1 cellular context compared by ENCODE assay signal in genomic region chr3:171282041-171282440, GRCh38.
TF ChIP-seq lines count a peak whose summit lies in the region.

No MANE protein-coding gene starts in this region.

TF ChIP-seq in GM23338, 12 proteins besides CTCF, POLR2A, EP300 and RAD21 (continued from another document):
- TF ChIP-seq, protein P1, sequence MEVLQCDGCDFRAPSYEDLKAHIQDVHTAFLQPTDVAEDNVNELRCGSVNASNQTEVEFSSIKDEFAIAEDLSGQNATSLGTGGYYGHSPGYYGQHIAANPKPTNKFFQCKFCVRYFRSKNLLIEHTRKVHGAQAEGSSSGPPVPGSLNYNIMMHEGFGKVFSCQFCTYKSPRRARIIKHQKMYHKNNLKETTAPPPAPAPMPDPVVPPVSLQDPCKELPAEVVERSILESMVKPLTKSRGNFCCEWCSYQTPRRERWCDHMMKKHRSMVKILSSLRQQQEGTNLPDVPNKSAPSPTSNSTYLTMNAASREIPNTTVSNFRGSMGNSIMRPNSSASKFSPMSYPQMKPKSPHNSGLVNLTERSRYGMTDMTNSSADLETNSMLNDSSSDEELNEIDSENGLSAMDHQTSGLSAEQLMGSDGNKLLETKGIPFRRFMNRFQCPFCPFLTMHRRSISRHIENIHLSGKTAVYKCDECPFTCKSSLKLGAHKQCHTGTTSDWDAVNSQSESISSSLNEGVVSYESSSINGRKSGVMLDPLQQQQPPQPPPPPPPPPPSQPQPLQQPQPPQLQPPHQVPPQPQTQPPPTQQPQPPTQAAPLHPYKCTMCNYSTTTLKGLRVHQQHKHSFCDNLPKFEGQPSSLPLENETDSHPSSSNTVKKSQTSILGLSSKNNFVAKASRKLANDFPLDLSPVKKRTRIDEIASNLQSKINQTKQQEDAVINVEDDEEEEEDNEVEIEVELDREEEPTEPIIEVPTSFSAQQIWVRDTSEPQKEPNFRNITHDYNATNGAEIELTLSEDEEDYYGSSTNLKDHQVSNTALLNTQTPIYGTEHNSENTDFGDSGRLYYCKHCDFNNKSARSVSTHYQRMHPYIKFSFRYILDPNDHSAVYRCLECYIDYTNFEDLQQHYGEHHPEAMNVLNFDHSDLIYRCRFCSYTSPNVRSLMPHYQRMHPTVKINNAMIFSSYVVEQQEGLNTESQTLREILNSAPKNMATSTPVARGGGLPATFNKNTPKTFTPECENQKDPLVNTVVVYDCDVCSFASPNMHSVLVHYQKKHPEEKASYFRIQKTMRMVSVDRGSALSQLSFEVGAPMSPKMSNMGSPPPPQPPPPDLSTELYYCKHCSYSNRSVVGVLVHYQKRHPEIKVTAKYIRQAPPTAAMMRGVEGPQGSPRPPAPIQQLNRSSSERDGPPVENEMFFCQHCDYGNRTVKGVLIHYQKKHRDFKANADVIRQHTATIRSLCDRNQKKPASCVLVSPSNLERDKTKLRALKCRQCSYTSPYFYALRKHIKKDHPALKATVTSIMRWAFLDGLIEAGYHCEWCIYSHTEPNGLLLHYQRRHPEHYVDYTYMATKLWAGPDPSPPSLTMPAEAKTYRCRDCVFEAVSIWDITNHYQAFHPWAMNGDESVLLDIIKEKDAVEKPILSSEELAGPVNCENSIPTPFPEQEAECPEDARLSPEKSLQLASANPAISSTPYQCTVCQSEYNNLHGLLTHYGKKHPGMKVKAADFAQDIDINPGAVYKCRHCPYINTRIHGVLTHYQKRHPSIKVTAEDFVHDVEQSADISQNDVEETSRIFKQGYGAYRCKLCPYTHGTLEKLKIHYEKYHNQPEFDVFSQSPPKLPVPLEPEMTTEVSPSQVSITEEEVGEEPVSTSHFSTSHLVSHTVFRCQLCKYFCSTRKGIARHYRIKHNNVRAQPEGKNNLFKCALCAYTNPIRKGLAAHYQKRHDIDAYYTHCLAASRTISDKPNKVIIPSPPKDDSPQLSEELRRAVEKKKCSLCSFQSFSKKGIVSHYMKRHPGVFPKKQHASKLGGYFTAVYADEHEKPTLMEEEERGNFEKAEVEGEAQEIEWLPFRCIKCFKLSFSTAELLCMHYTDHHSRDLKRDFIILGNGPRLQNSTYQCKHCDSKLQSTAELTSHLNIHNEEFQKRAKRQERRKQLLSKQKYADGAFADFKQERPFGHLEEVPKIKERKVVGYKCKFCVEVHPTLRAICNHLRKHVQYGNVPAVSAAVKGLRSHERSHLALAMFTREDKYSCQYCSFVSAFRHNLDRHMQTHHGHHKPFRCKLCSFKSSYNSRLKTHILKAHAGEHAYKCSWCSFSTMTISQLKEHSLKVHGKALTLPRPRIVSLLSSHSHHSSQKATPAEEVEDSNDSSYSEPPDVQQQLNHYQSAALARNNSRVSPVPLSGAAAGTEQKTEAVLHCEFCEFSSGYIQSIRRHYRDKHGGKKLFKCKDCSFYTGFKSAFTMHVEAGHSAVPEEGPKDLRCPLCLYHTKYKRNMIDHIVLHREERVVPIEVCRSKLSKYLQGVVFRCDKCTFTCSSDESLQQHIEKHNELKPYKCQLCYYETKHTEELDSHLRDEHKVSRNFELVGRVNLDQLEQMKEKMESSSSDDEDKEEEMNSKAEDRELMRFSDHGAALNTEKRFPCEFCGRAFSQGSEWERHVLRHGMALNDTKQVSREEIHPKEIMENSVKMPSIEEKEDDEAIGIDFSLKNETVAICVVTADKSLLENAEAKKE (CRISPR knock-in tag; IDR thresholded peaks at IDR 0.05): no peak
- no peak for TF ChIP-seq ETS1 (IDR thresholded peaks at IDR 0.05)
- TF ChIP-seq REST (IDR thresholded peaks at IDR 0.05; ENCODE audit: unreplicated experiment): no peak
